ENCODE assay signal across 3 cellular contexts in the genomic region with DNA sequence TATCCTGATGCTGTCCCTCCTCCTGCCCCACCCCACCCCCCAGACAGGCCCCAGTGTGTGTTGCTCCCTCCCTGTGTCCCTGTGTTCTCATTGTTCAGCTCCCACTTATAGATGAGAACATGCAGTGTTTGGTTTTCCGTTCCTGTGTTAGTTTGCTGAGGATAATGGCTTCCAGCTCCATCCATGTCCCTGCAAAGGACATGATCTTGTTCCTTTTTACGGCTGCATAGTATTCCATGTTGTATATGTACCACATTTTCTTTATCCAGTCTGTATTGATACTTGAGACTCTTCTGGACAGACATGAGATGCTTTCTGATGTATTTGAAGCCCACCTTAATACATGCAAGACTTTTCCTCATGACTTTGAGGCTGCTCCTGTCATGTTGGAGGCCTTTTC.
A peak's percentile ranks its signal among the peaks of the same experiment; 100 is the strongest.
DNase-seq lines count a peak whose midpoint lies in the region; ATAC-seq, FAIRE-seq and TF ChIP-seq lines count a peak whose summit lies in the region.
"Not testable (repeated sequence)": the region's sequence is repeated elsewhere in the genome, so short reads cannot be mapped to it uniquely, and the experiment has no call there.

No MANE protein-coding gene starts in this region.

- H3K27ac Mint-ChIP-seq in endodermal cell: not testable (repeated sequence)

- H3K9me3 Mint-ChIP-seq in endodermal cell: peaks cover 40% of the 10 kb centered on the region

- CTCF ChIA-PET in HEK293 (lab: Yijun Ruan, JAX); K562 (lab: Yijun Ruan, JAX; ENCODE audit: low intra/inter-chr PET ratio): not testable (repeated sequence)

- H3K4me2 ChIP-seq in K562 (ENCODE audit: insufficient read depth, low read length): not testable (repeated sequence)

- in situ Hi-C loops in K562 (cut with MboI): not testable (repeated sequence)

- H3K36me3 Mint-ChIP-seq in endodermal cell (ENCODE audit: low read depth): not testable (repeated sequence)

- H4K20me1 ChIP-seq in K562 (replicated peaks; ENCODE audit: control insufficient read depth, insufficient read depth, low read length): not testable (repeated sequence)

- not testable (repeated sequence) for TF ChIP-seq EP300 in K562 (IDR thresholded peaks at IDR 0.05; ENCODE audit: low read length)

- H3K4me3 ChIP-seq in HEK293 (ENCODE audit: low read depth, low read length); K562; endodermal cell (ENCODE audit: low read length): not testable (repeated sequence)

- H3K36me3 ChIP-seq in HEK293 (ENCODE audit: control insufficient read depth in 2 of 2, insufficient read depth in 1 of 2, low read length in 2 of 2); K562 (ENCODE audit: control insufficient read depth, insufficient read depth, low read length); endodermal cell (ENCODE audit: control insufficient read depth, insufficient read depth, low read length): not testable (repeated sequence)

- H3K9me3 ChIP-seq in HEK293 (ENCODE audit: control insufficient read depth, insufficient read depth, low read depth, low read length); K562 (replicated peaks; ENCODE audit: control insufficient read depth, insufficient read depth, low read depth, low read length); endodermal cell (ENCODE audit: control insufficient read depth, low read length): not testable (repeated sequence)

- TF ChIP-seq RAD21 in K562 (CRISPR knock-in tag; conservative IDR thresholded peaks at IDR 0.05 in 1 of 2, IDR thresholded peaks at IDR 0.05 in 1 of 2): not testable (repeated sequence)

- BruUV-seq in K562 (replicated peaks; lab: Mats Ljungman, UMichigan): not testable (repeated sequence)

- not testable (repeated sequence) for H3K9ac ChIP-seq in K562 (ENCODE audit: insufficient read depth in 1 of 2, low read depth in 2 of 2, low read length in 2 of 2); endodermal cell (ENCODE audit: extremely low read depth, low read length, poor library complexity, severe bottlenecking)

- H3K4me1 Mint-ChIP-seq in endodermal cell: not testable (repeated sequence)

- not testable (repeated sequence) for ATAC-seq in K562

- POLR2A ChIA-PET in HEK293 (lab: Yijun Ruan, JAX); K562 (lab: Yijun Ruan, JAX): not testable (repeated sequence)

- not testable (repeated sequence) for H3K27me3 Mint-ChIP-seq in endodermal cell (ENCODE audit: insufficient read depth)

- H3K4me1 ChIP-seq in HEK293 (ENCODE audit: control insufficient read depth, insufficient read depth, low read length); K562 (replicated peaks in 1 of 2; ENCODE audit: control insufficient read depth in 2 of 2, insufficient read depth in 2 of 2, low read length in 2 of 2); endodermal cell (ENCODE audit: control insufficient read depth, insufficient read depth, low read length): not testable (repeated sequence)

- not testable (repeated sequence) for TF ChIP-seq CTCF in HEK293 (tag by site-specific recombination; IDR thresholded peaks at IDR 0.05); K562 (IDR thresholded peaks at IDR 0.05 in 2 of 3, conservative IDR thresholded peaks at IDR 0.05 in 1 of 3; ENCODE audit: insufficient read depth in 2 of 3, low read depth in 1 of 3, low read length in 3 of 3); endodermal cell (conservative IDR thresholded peaks at IDR 0.05)

- H3K4me3 Mint-ChIP-seq in endodermal cell: not testable (repeated sequence)

- 100% methylated on average over 1 of the region's 2 CpGs for WGBS in K562 (ENCODE audit: insufficient coverage, low coverage, missing lambda C conversion rate)
- WGBS in endodermal cell (ENCODE audit: insufficient coverage in 1 of 2, insufficient read length in 1 of 2), 2 experiments: 90 to 100% methylated on average over 1 to 2 of the region's 2 CpGs

- not testable (repeated sequence) for H3K9me1 ChIP-seq in K562 (ENCODE audit: control insufficient read depth, insufficient read depth, low read length)

- not testable (repeated sequence) for DNase-seq in K562 (ENCODE audit: extremely low read depth in 1 of 4, low spot score in 3 of 4)
- DNase-seq in endodermal cell: peak; percentile 3

- FAIRE-seq in K562 (lab: Jason Lieb, UNC): not testable (repeated sequence)

- not testable (repeated sequence) for H2AFZ ChIP-seq in K562 (ENCODE audit: low read depth, low read length)

- TF ChIP-seq POLR2A in K562 (conservative IDR thresholded peaks at IDR 0.05): not testable (repeated sequence)

- intact Hi-C loops in K562 (cut with micrococcal nuclease): not testable (repeated sequence)

- H3K27me3 ChIP-seq in K562 (ENCODE audit: control insufficient read depth in 2 of 2, insufficient read depth in 2 of 2, low read length in 2 of 2); endodermal cell (ENCODE audit: control insufficient read depth, insufficient read depth, low read length, poor library complexity, severe bottlenecking): not testable (repeated sequence)

- not testable (repeated sequence) for H3K27ac ChIP-seq in HEK293 (ENCODE audit: extremely low read depth, low read depth, low read length); K562 (ENCODE audit: extremely low read depth, low read depth, low read length); endodermal cell (ENCODE audit: low read depth, low read length)

- not testable (repeated sequence) for H3K79me2 ChIP-seq in K562 (ENCODE audit: control insufficient read depth, insufficient read depth, low read length)

TF ChIP-seq in HEK293, 187 proteins besides CTCF, POLR2A, EP300 and RAD21:
- peak; percentile 94 for TF ChIP-seq ZNF146 (tag by site-specific recombination; IDR thresholded peaks at IDR 0.05)
TF ChIP-seq in HEK293: peak in this region for 1; not testable (repeated sequence) for 186.

TF ChIP-seq in K562, 482 proteins besides CTCF, POLR2A, EP300 and RAD21:
- TF ChIP-seq ZNF146 (CRISPR knock-in tag; IDR thresholded peaks at IDR 0.05; ENCODE audit: unreplicated experiment) (peak; percentile 32), BCOR (IDR thresholded peaks at IDR 0.05) (peak; percentile 23; the same call in 1 of the 2 replicates)
